1 cellular context compared by ENCODE assay signal in genomic region chr19:21876608-21877007, GRCh38. TPM values are rescaled to one million over a fixed set of nuclear protein-coding genes. Genes with fewer than 3 reads are reported as not detected.
"Had no signal": no experiment of that assay in that cellular context is flagged by ENCODE, and none has a peak within 500 bp of the region (broad histone marks: within the 10 kb centered on the region; RNA-seq: fewer than 3 reads in every experiment).

No MANE protein-coding gene starts in this region.

RNA-seq across cellular contexts. Expression of gene ZNF43, which starts 40.6 kb away (rescaled TPM):
- total RNA-seq: HT-29 had no signal
